In genomic region chr6:147054158-147054557, GRCh38 we compare ENCODE assay signal across 1 cellular context.
TF ChIP-seq lines count a peak whose summit lies in the region.

No MANE protein-coding gene starts in this region.

TF ChIP-seq in K562, 482 proteins besides CTCF, POLR2A, EP300 and RAD21:
- TF ChIP-seq E2F8 (IDR thresholded peaks at IDR 0.05; ENCODE audit: low read depth, partially characterized antibody) (no peak), L3MBTL2 (IDR thresholded peaks at IDR 0.05) (no peak), ZNF134 (CRISPR knock-in tag; conservative IDR thresholded peaks at IDR 0.05) (no peak), TAL1 (IDR thresholded peaks at IDR 0.05) (no peak), TBP (optimal IDR thresholded peaks at IDR 0.05; ENCODE audit: low read depth, low read length) (no peak), GTF3C2 (IDR thresholded peaks at IDR 0.05; ENCODE audit: borderline replicate concordance, extremely low read depth, insufficient read length) (no peak), ZNF696 (CRISPR knock-in tag; conservative IDR thresholded peaks at IDR 0.05) (no peak), NONO (IDR thresholded peaks at IDR 0.05; ENCODE audit: low read depth in 2 of 2, low read length in 1 of 2) (no peak), E4F1 (CRISPR knock-in tag; IDR thresholded peaks at IDR 0.05; ENCODE audit: borderline replicate concordance) (no peak), PHTF2 (CRISPR knock-in tag; IDR thresholded peaks at IDR 0.05) (no peak), TBL1XR1 (IDR thresholded peaks at IDR 0.05; ENCODE audit: low read length in 2 of 2) (no peak), TCF3 (CRISPR knock-in tag; IDR thresholded peaks at IDR 0.05) (no peak), ZNF644 (tag; IDR thresholded peaks at IDR 0.05; ENCODE audit: low read depth) (no peak), EP400 (IDR thresholded peaks at IDR 0.05) (no peak), KAT8 (IDR thresholded peaks at IDR 0.05; ENCODE audit: low read depth) (no peak)
- TF ChIP-seq, protein P1, sequence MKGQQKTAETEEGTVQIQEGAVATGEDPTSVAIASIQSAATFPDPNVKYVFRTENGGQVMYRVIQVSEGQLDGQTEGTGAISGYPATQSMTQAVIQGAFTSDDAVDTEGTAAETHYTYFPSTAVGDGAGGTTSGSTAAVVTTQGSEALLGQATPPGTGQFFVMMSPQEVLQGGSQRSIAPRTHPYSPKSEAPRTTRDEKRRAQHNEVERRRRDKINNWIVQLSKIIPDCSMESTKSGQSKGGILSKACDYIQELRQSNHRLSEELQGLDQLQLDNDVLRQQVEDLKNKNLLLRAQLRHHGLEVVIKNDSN (CRISPR knock-in tag; IDR thresholded peaks at IDR 0.05): no peak
- TF ChIP-seq, protein P2, sequence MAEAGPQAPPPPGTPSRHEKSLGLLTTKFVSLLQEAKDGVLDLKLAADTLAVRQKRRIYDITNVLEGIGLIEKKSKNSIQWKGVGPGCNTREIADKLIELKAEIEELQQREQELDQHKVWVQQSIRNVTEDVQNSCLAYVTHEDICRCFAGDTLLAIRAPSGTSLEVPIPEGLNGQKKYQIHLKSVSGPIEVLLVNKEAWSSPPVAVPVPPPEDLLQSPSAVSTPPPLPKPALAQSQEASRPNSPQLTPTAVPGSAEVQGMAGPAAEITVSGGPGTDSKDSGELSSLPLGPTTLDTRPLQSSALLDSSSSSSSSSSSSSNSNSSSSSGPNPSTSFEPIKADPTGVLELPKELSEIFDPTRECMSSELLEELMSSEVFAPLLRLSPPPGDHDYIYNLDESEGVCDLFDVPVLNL (CRISPR knock-in tag; IDR thresholded peaks at IDR 0.05; ENCODE audit: low read depth): no peak
- TF ChIP-seq, protein P3, sequence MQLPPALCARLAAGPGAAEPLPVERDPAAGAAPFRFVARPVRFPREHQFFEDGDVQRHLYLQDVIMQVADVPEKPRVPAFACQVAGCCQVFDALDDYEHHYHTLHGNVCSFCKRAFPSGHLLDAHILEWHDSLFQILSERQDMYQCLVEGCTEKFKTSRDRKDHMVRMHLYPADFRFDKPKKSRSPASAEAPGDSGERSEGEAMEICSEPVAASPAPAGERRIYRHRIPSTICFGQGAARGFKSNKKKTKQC (CRISPR knock-in tag; IDR thresholded peaks at IDR 0.05): no peak
